8 cellular contexts compared by ENCODE assay signal in the genomic region with DNA sequence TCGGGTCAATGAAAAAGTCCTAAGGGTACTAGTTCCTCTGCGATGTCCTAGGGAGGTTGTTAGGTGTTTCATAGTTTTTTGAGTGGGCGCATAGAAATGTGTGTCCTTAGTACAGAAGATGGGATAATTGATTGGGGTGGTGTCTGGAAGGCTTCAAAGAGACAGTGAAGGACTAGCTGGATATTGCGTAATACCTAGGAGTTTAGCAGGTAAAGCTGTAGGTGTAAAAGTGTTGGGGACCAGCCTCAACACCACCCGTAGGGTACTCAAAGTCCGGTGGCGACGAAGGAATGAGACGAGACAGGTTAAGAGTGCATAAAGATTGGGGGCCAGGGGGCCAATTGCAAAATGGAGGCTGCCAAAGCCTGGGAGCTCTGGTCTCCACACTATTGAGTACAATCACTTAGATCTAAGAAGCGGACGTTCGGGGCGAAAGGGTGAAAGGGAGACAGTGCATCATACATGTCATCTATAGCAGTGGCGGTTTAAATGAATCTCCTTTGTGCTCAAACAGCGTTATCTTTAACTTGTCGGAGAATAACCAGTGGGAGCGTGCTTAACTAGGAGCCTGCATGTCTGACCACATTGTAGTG. TPM values are rescaled to one million over a fixed set of nuclear protein-coding genes. Genes with fewer than 3 reads are reported as not detected.
DNase-seq lines count a peak whose midpoint lies in the region; ATAC-seq and TF ChIP-seq lines count a peak whose summit lies in the region.

No MANE protein-coding gene starts in this region.

- no peak overlapping the region for H2AFZ ChIP-seq in HCT116 (ENCODE audit: low read depth, low read length, poor library complexity, severe bottlenecking)

- H3K36me3 ChIP-seq in HCT116 (ENCODE audit: control insufficient read depth in 1 of 2, insufficient read depth in 2 of 2, low read length in 2 of 2), result 0 out of 4 replicates have a peak, but pooled peaks cover 3 to 4% of the 10 kb centered on the region in 2 experiments
- peaks cover 0 to 14% of the 10 kb centered on the region in 2 donors for H3K36me3 ChIP-seq in gastroesophageal sphincter
- peaks cover 3% of the 10 kb centered on the region for H3K36me3 ChIP-seq in skeletal muscle satellite cell (ENCODE audit: insufficient read depth, low read length)

- BruUV-seq in HCT116 (replicated peaks; lab: Mats Ljungman, UMichigan), result TSS peak; percentile 53

- CTCF ChIA-PET in HCT116 (lab: Charles Lee), result no interaction called here

- no peak for TF ChIP-seq CTCF in HCT116 (IDR thresholded peaks at IDR 0.05 in 2 of 3, conservative IDR thresholded peaks at IDR 0.05 in 1 of 3; ENCODE audit: borderline replicate concordance in 1 of 3, insufficient read depth in 1 of 3, low read depth in 2 of 3, low read length in 2 of 3)
- TF ChIP-seq CTCF in VCaP (conservative IDR thresholded peaks at IDR 0.05), result no peak
- no peak for TF ChIP-seq CTCF in gastroesophageal sphincter (IDR thresholded peaks at IDR 0.05)

- peaks cover 94% of the 10 kb centered on the region for H3K79me2 ChIP-seq in HCT116 (ENCODE audit: insufficient read depth, low read length)

- H3K9ac ChIP-seq in HCT116 (ENCODE audit: low read length) (peak overlapping the region; percentile 82), skeletal muscle satellite cell (ENCODE audit: low read depth, low read length) (peak overlapping the region; percentile 91)

- no peaks in the 10 kb centered on the region for H3K9me3 ChIP-seq in HCT116 (ENCODE audit: control insufficient read depth in 1 of 2, insufficient read depth in 1 of 2, low read depth in 1 of 2, low read length in 2 of 2)
- no peaks in the 10 kb centered on the region for H3K9me3 ChIP-seq in gastroesophageal sphincter
- no peaks in the 10 kb centered on the region for H3K9me3 ChIP-seq in skeletal muscle satellite cell (replicated peaks; ENCODE audit: low read length)

- POLR2A ChIA-PET in HCT116 (lab: Charles Lee), result interaction anchor here (1.1 kb wide), 1 partner anchor 10 kb away, joined by 5 read pairs; no protein-coding TSS in a partner anchor

- 49 to 57% methylated on average over 15 to 17 of the region's 17 CpGs for WGBS in gastroesophageal sphincter (ENCODE audit: low coverage in 1 of 2), 2 donors

- DNase-seq in HCT116 (ENCODE audit: low read depth, low spot score) (no peak), AML-193 (lab: John Stamatoyannopoulos, UW) (no peak), DMS79 (lab: John Stamatoyannopoulos, UW) (no peak), cerebellar cortex (ENCODE audit: low spot score) (no peak)

- H3K4me2 ChIP-seq in HCT116 (ENCODE audit: low read length), result peak overlapping the region; percentile 93
- H3K4me2 ChIP-seq in skeletal muscle satellite cell (ENCODE audit: low read length), result peak overlapping the region; percentile 80

- TF ChIP-seq POLR2A in HCT116 (IDR thresholded peaks at IDR 0.05; ENCODE audit: borderline replicate concordance, extremely low read depth, insufficient read depth, insufficient read length) (no peak), gastroesophageal sphincter (IDR thresholded peaks at IDR 0.05) (no peak)

- no peak for TF ChIP-seq RAD21 in HCT116 (IDR thresholded peaks at IDR 0.05; ENCODE audit: low read depth)

- intact Hi-C loops in HCT116 (cut with micrococcal nuclease), result no loop called here

- H3K4me3 ChIP-seq in HCT116 (replicated peaks in 1 of 2; ENCODE audit: low read depth in 1 of 2, low read length in 2 of 2), result peak overlapping the region; percentile 87 to 99
- H3K4me3 ChIP-seq in gastroesophageal sphincter, result peak overlapping the region; percentile 62 to 89
- peak overlapping the region; percentile 77 for H3K4me3 ChIP-seq in skeletal muscle satellite cell (ENCODE audit: low read length)

- H3K27ac ChIP-seq in HCT116 (ENCODE audit: low read depth, low read length) (peak overlapping the region; percentile 78; the same call in 1 of the 2 replicates), VCaP (peak overlapping the region; percentile 75; the same call in 1 of the 2 replicates), gastroesophageal sphincter (peak overlapping the region in 1 of 4 donors; percentile 87)

- H3K27me3 ChIP-seq in HCT116 (ENCODE audit: insufficient read depth, low read length) (no peaks in the 10 kb centered on the region), gastroesophageal sphincter (no peaks in the 10 kb centered on the region), skeletal muscle satellite cell (ENCODE audit: control insufficient read depth, insufficient read depth, low read length) (no peaks in the 10 kb centered on the region)

- H3K9me2 ChIP-seq in HCT116 (ENCODE audit: insufficient read depth), result no peaks in the 10 kb centered on the region

- peaks cover 11 to 19% of the 10 kb centered on the region in 2 experiments; a peak in 3 of 4 replicates for H3K4me1 ChIP-seq in HCT116 (ENCODE audit: control insufficient read depth in 1 of 2, insufficient read depth in 2 of 2, low read length in 2 of 2)
- peaks cover 9 to 63% (median 20%) of the 10 kb centered on the region in 3 donors for H3K4me1 ChIP-seq in gastroesophageal sphincter
- H3K4me1 ChIP-seq in skeletal muscle satellite cell (ENCODE audit: control insufficient read depth, insufficient read depth, low read length), result peaks cover 30% of the 10 kb centered on the region

- no peak for TF ChIP-seq EP300 in gastroesophageal sphincter (IDR thresholded peaks at IDR 0.05)

- RAD21 ChIA-PET in HCT116 (lab: Charles Lee; ENCODE audit: low non-redundant PET in 1 of 2, low total read pairs in 2 of 2, uncharacterized antibody in 2 of 2, unreplicated experiment in 2 of 2), result no interaction called here

- ATAC-seq in HCT116 (no peak), gastroesophageal sphincter (no peak), HG02623 (IDR thresholded peaks at IDR 0.05; ENCODE audit: unreplicated experiment) (no peak)

- H4K20me1 ChIP-seq in HCT116 (ENCODE audit: insufficient read depth), result no peaks in the 10 kb centered on the region

TF ChIP-seq in HCT116, 20 proteins besides CTCF, POLR2A, EP300 and RAD21:
- no peak for TF ChIP-seq EZH2 (IDR thresholded peaks at IDR 0.05)
- TF ChIP-seq CEBPB (IDR thresholded peaks at IDR 0.05; ENCODE audit: low read depth), result peak; percentile 78
TF ChIP-seq in HCT116: peak in this region for 1.

RNA-seq across cellular contexts. Expression of gene TRMT44, which starts 1.0 kb away (rescaled TPM):
- total RNA-seq in HCT116 (2021; ENCODE audit: unreplicated experiment) (25.8 TPM), gastroesophageal sphincter (10 to 100 TPM; 12.0 to 27.9 (median 20.9) TPM)
- 8.2 and 10.2 TPM in 2 replicates for polyA plus RNA-seq in HCT116 (2012)
- total RNA-seq in skeletal muscle satellite cell (2012; rRNA removed), result 15.3 and 24.3 TPM in 2 replicates

RNA-seq across cellular contexts. Expression of gene ACOX3, which starts 1.1 kb away (rescaled TPM):
- total RNA-seq in HCT116 (2021; ENCODE audit: unreplicated experiment) (16.9 TPM), gastroesophageal sphincter (10 to 100 TPM; 21.5 to 79.5 (median 37.1) TPM)
- polyA plus RNA-seq in HCT116 (2012), result 14.0 and 14.6 TPM in 2 replicates
- 23.6 and 27.5 TPM in 2 replicates for total RNA-seq in skeletal muscle satellite cell (2012; rRNA removed)
